8 cellular contexts compared by ENCODE assay signal in genomic region chr3:14467723-14468620, GRCh38.
DNase-seq lines count a peak whose midpoint lies in the region; ATAC-seq and TF ChIP-seq lines count a peak whose summit lies in the region.

No MANE protein-coding gene starts in this region.

- peak overlapping the region in 1 of 3 experiments; percentile 9 for H3K27ac Mint-ChIP-seq in nephron

- no peaks in the 10 kb centered on the region for H3K9me3 Mint-ChIP-seq in nephron

- H3K4me1 ChIP-seq in vagina, result peaks cover 8% of the 10 kb centered on the region

- H3K36me3 ChIP-seq in vagina, result peaks cover 0 to 39% of the 10 kb centered on the region in 2 donors

- H3K4me3 Mint-ChIP-seq in nephron, result no peak overlapping the region

- no peak for TF ChIP-seq POLR2A in vagina (IDR thresholded peaks at IDR 0.05)

- TF ChIP-seq CTCF in GM12864 (IDR thresholded peaks at IDR 0.05; ENCODE audit: low read depth, low read length, missing control alignments) (peak; percentile 86), epithelial cell of proximal tubule (conservative IDR thresholded peaks at IDR 0.05; ENCODE audit: low read depth, low read length) (peak; percentile 75), nephron (IDR thresholded peaks at IDR 0.05; ENCODE audit: unreplicated experiment in 3 of 3) (peak; percentile 76 to 86 (median 82)), vagina (IDR thresholded peaks at IDR 0.05) (peak; percentile 85 to 93 (median 91))

- no peak overlapping the region for H3K27ac ChIP-seq in vagina

- intact Hi-C loops in vagina (cut with DNase I), result loop anchor here (5.0 to 10.0 kb wide), 3 partner anchors 206 to 573 kb away; no protein-coding TSS in a partner anchor

- H3K4me1 Mint-ChIP-seq in nephron, result peaks cover 14% of the 10 kb centered on the region

- H3K9me3 ChIP-seq in vagina, result no peaks in the 10 kb centered on the region

- H3K36me3 Mint-ChIP-seq in nephron (ENCODE audit: low read depth), result peaks cover 25% of the 10 kb centered on the region

- no peak for DNase-seq in GM12864 (ENCODE audit: low read depth)
- DNase-seq in MV-4-11 (lab: John Stamatoyannopoulos, UW), result peak; percentile 50
- DNase-seq in activated T-cell treated with anti-CD3 and anti-CD28 coated beads for 1 hour (ENCODE audit: low read depth), result peak; percentile 39
- no peak for DNase-seq in epithelial cell of proximal tubule (ENCODE audit: low read depth)
- DNase-seq in vagina (ENCODE audit: extremely low spot score in 2 of 2), result no peak
- DNase-seq in NCI-H1105 treated with DMSO at 0.1 percent for 48 hours (lab: John Stamatoyannopoulos, UW), result no peak

- no peaks in the 10 kb centered on the region for H3K27me3 Mint-ChIP-seq in nephron (ENCODE audit: low read depth)

- ATAC-seq in HG03378 (IDR thresholded peaks at IDR 0.05; ENCODE audit: unreplicated experiment), result no peak

- H3K4me3 ChIP-seq in GM12864 (ENCODE audit: low read depth, low read length), result no peak overlapping the region
- no peak overlapping the region for H3K4me3 ChIP-seq in epithelial cell of proximal tubule (ENCODE audit: low read depth, low read length)
- no peak overlapping the region for H3K4me3 ChIP-seq in vagina

- no peaks in the 10 kb centered on the region for H3K27me3 ChIP-seq in vagina

Comparison
In these comparisons a context has a peak if more than half of its experiments do, and no peak if none do; other contexts are left out.
1. DNase-seq: peak in MV-4-11 (single experiment) and activated T-cell treated with anti-CD3 and anti-CD28 coated beads for 1 hour (single experiment); none in GM12864 (single experiment), epithelial cell of proximal tubule (single experiment), vagina (0 of 2) and NCI-H1105 treated with DMSO at 0.1 percent for 48 hours (single experiment).
2. Peak in every context shown above with its lines, with median percentiles within 50 percentile points of each other: CTCF ChIP-seq.